In genomic region chr12:124774462-124775167, GRCh38 we compare ENCODE assay signal across 8 cellular contexts.
DNase-seq lines count a peak whose midpoint lies in the region; ATAC-seq and TF ChIP-seq lines count a peak whose summit lies in the region.

No MANE protein-coding gene starts in this region.

- no peak for DNase-seq in Calu3
- DNase-seq in GM20000 (ENCODE audit: low spot score) = peak; percentile 83
- DNase-seq in HK-2 (ENCODE audit: unreplicated experiment) = peak; percentile 59
- peak; percentile 93 for DNase-seq in activated CD8-positive, alpha-beta T cell treated with anti-CD3 and anti-CD28 coated beads for 36 hours
- no peak for DNase-seq in esophagus muscularis mucosa (ENCODE audit: extremely low spot score)
- DNase-seq in sciatic nerve (ENCODE audit: low spot score) = no peak
- no peak for DNase-seq in NCI-H2029 (lab: John Stamatoyannopoulos, UW)
- DNase-seq in H7 = no peak

- H3K36me3 ChIP-seq in esophagus muscularis mucosa = no peaks in the 10 kb centered on the region
- no peaks in the 10 kb centered on the region for H3K36me3 ChIP-seq in H7 (replicated peaks; ENCODE audit: control insufficient read depth, insufficient read depth, low read length)

- peak overlapping the region in 2 of 4 donors; percentile 9 to 37 for H3K27ac ChIP-seq in esophagus muscularis mucosa (replicated peaks in 1 of 4)

- WGBS in esophagus muscularis mucosa = 42% methylated on average over 13 of the region's 15 CpGs

- peaks cover 41% of the 10 kb centered on the region for H3K4me1 Mint-ChIP-seq in Calu3 (ENCODE audit: low read depth, unreplicated experiment)
- peaks cover 36% of the 10 kb centered on the region for H3K4me1 Mint-ChIP-seq in activated CD8-positive, alpha-beta T cell treated with anti-CD3 and anti-CD28 coated beads for 36 hours (ENCODE audit: low read depth)

- TF ChIP-seq POLR2A in esophagus muscularis mucosa (IDR thresholded peaks at IDR 0.05; ENCODE audit: low read depth) = no peak

- H3K4me3 ChIP-seq in esophagus muscularis mucosa (peak overlapping the region; percentile 10 to 45 (median 10)), H7 (ENCODE audit: insufficient read depth, low read depth, low read length) (no peak overlapping the region)

- peaks cover 3% of the 10 kb centered on the region for H3K9me3 Mint-ChIP-seq in Calu3 (ENCODE audit: low read depth, unreplicated experiment)
- peaks cover 4% of the 10 kb centered on the region for H3K9me3 Mint-ChIP-seq in activated CD8-positive, alpha-beta T cell treated with anti-CD3 and anti-CD28 coated beads for 36 hours

- H3K27me3 ChIP-seq in esophagus muscularis mucosa (no peaks in the 10 kb centered on the region), H7 (ENCODE audit: control insufficient read depth, insufficient read depth, low read length) (no peaks in the 10 kb centered on the region)

- no peaks in the 10 kb centered on the region for H3K9me3 ChIP-seq in esophagus muscularis mucosa

- no peak overlapping the region for H3K4me3 Mint-ChIP-seq in Calu3 (ENCODE audit: low read depth, unreplicated experiment)
- H3K4me3 Mint-ChIP-seq in activated CD8-positive, alpha-beta T cell treated with anti-CD3 and anti-CD28 coated beads for 36 hours = peak overlapping the region; percentile 46

- peaks cover 20% of the 10 kb centered on the region for H3K27me3 Mint-ChIP-seq in Calu3 (ENCODE audit: unreplicated experiment)
- H3K27me3 Mint-ChIP-seq in activated CD8-positive, alpha-beta T cell treated with anti-CD3 and anti-CD28 coated beads for 36 hours = peaks cover 19% of the 10 kb centered on the region

- BruUV-seq in Calu3 (replicated peaks; lab: Mats Ljungman, UMichigan) = no TSS peak

- POLR2A ChIA-PET in activated CD8-positive, alpha-beta T cell treated with anti-CD3 and anti-CD28 coated beads for 36 hours (lab: Charles Lee) = interaction anchor here (0.8 to 1.1 kb wide), 6 partner anchors 12 to 143 kb away, joined by 3 to 4 read pairs (median 3); no protein-coding TSS in a partner anchor

- CTCF ChIA-PET in Calu3 (lab: Charles Lee) = no interaction called here
- CTCF ChIA-PET in activated CD8-positive, alpha-beta T cell treated with anti-CD3 and anti-CD28 coated beads for 36 hours (lab: Charles Lee) = interaction anchor here (1.1 to 2.0 kb wide), 4 partner anchors 10 to 175 kb away, joined by 3 to 12 read pairs (median 6); no protein-coding TSS in a partner anchor

- intact Hi-C loops in Calu3 (cut with micrococcal nuclease; ENCODE audit: unreplicated experiment) (no loop called here), esophagus muscularis mucosa (cut with DNase I) (loop anchor here (5.0 kb wide), 4 partner anchors 427 to 737 kb away; no protein-coding TSS in a partner anchor), sciatic nerve (cut with DNase I) (loop anchor here (5.0 kb wide), 1 partner anchor 737 kb away; no protein-coding TSS in a partner anchor)
- intact Hi-C loops in activated CD8-positive, alpha-beta T cell treated with anti-CD3 and anti-CD28 coated beads for 36 hours (cut with micrococcal nuclease) = loop anchor here (10.0 kb wide), 1 partner anchor 120 kb away; no protein-coding TSS in a partner anchor

- TF ChIP-seq EP300 in esophagus muscularis mucosa (IDR thresholded peaks at IDR 0.05) = no peak

- no peak for TF ChIP-seq CTCF in Calu3 (IDR thresholded peaks at IDR 0.05; ENCODE audit: unreplicated experiment)
- no peak for TF ChIP-seq CTCF in GM20000 (IDR thresholded peaks at IDR 0.05; ENCODE audit: extremely low read depth, missing control alignments)
- no peak for TF ChIP-seq CTCF in activated CD8-positive, alpha-beta T cell treated with anti-CD3 and anti-CD28 coated beads for 36 hours (IDR thresholded peaks at IDR 0.05)
- no peak for TF ChIP-seq CTCF in esophagus muscularis mucosa (IDR thresholded peaks at IDR 0.05)

- H3K4me1 ChIP-seq in esophagus muscularis mucosa = peaks cover 6 to 31% (median 18%) of the 10 kb centered on the region in 4 donors

- peaks cover 8% of the 10 kb centered on the region for H3K36me3 Mint-ChIP-seq in Calu3 (ENCODE audit: insufficient read depth, unreplicated experiment)
- peaks cover 11% of the 10 kb centered on the region for H3K36me3 Mint-ChIP-seq in activated CD8-positive, alpha-beta T cell treated with anti-CD3 and anti-CD28 coated beads for 36 hours (ENCODE audit: low read depth)

- peak; percentile 92 for ATAC-seq in activated CD8-positive, alpha-beta T cell treated with anti-CD3 and anti-CD28 coated beads for 36 hours
- ATAC-seq in sciatic nerve = peak; percentile 43

- H3K27ac Mint-ChIP-seq in Calu3 (ENCODE audit: unreplicated experiment) = peak overlapping the region; percentile 9
- H3K27ac Mint-ChIP-seq in activated CD8-positive, alpha-beta T cell treated with anti-CD3 and anti-CD28 coated beads for 36 hours = peak overlapping the region; percentile 91

Comparison
In these comparisons a context has a peak if more than half of its experiments do, and no peak if none do; other contexts are left out.
1. DNase-seq: peak in GM20000 (single experiment), HK-2 (single experiment) and activated CD8-positive, alpha-beta T cell treated with anti-CD3 and anti-CD28 coated beads for 36 hours (single experiment); none in Calu3 (single experiment), esophagus muscularis mucosa (single experiment), sciatic nerve (single experiment), NCI-H2029 (single experiment) and H7 (single experiment).